Comparison of ENCODE assay signal across 20 cellular contexts in genomic region chr11:86478348-86478747, GRCh38.
"Had no signal": no experiment of that assay in that cellular context is flagged by ENCODE, and none has a peak within 500 bp of the region (broad histone marks: within the 10 kb centered on the region; RNA-seq: fewer than 3 reads in every experiment).

No MANE protein-coding gene starts in this region.

- H3K36me3 Mint-ChIP-seq: activated naive CD8-positive, alpha-beta T cell treated with anti-CD3 and anti-CD28 coated beads, Interleukin-2, amount 10 ng/mL, durations not matched to agents 7 days and 5 days; memory B cell; naive B cell had no signal

- H3K4me3 Mint-ChIP-seq: activated B cell treated with CpG ODN at 0.5 μM for 24 hours; activated CD8-positive, alpha-beta T cell treated with anti-CD3 and anti-CD28 coated beads for 36 hours; activated naive CD8-positive, alpha-beta T cell treated with anti-CD3 and anti-CD28 coated beads, Interleukin-2, amount 10 ng/mL, durations not matched to agents 7 days and 5 days; activated T-helper 17 cell treated with anti-CD3 and anti-CD28 coated beads, Interleukin-2, amount 50 U/mL, for 72 hours; immature natural killer cell; memory B cell; naive B cell; T-helper 2 cell treated with Interferon-gamma antibody and Interleukin-4, amounts not matched to agents 5 μg/mL and 100 μg/mL, for 36 hours had no signal

- ATAC-seq: activated CD8-positive, alpha-beta T cell treated with anti-CD3 and anti-CD28 coated beads for 36 hours; gastrocnemius medialis had no signal

- DNase-seq: activated B cell treated with CpG ODN at 0.5 μM for 24 hours; activated CD4-positive, alpha-beta T cell treated with anti-CD3 and anti-CD28 coated beads for 48 hours; activated CD8-positive, alpha-beta T cell treated with anti-CD3 and anti-CD28 coated beads for 36 hours; activated naive CD4-positive, alpha-beta T cell treated with Interleukin-2 at 50 U/mL for 16 hours; activated naive CD8-positive, alpha-beta T cell treated with anti-CD3 and anti-CD28 coated beads, Interleukin-2, amount 10 ng/mL, durations not matched to agents 7 days and 5 days; activated T-cell treated with anti-CD3 and anti-CD28 coated beads, Interleukin-2, amount 50 U/mL, for 1 hour; anterior cingulate cortex; cortex of kidney; gastrocnemius medialis; immature natural killer cell; naive B cell; sigmoid colon; stimulated activated CD4-positive, alpha-beta T cell treated with anti-CD3 and anti-CD28 coated beads, Interleukin-1b, Interleukin-23, amount 100 ng/mL, for 48 hours; stimulated activated CD8-positive, alpha-beta memory T cell treated with anti-CD3 and anti-CD28 coated beads, Interleukin-4, amount 100 ng/mL, for 48 hours; stimulated activated naive CD4-positive, alpha-beta T cell had no signal

- H3K27me3 Mint-ChIP-seq: activated B cell treated with CpG ODN at 0.5 μM for 24 hours; activated CD8-positive, alpha-beta T cell treated with anti-CD3 and anti-CD28 coated beads for 36 hours; activated naive CD8-positive, alpha-beta T cell treated with anti-CD3 and anti-CD28 coated beads, Interleukin-2, amount 10 ng/mL, durations not matched to agents 7 days and 5 days; activated T-helper 17 cell treated with anti-CD3 and anti-CD28 coated beads, Interleukin-2, amount 50 U/mL, for 72 hours had no signal

- H3K4me1 Mint-ChIP-seq: activated B cell treated with CpG ODN at 0.5 μM for 24 hours; activated naive CD8-positive, alpha-beta T cell treated with anti-CD3 and anti-CD28 coated beads, Interleukin-2, amount 10 ng/mL, durations not matched to agents 7 days and 5 days; activated T-helper 17 cell treated with anti-CD3 and anti-CD28 coated beads, Interleukin-2, amount 50 U/mL, for 72 hours; memory B cell; naive B cell had no signal

- H3K27me3 ChIP-seq: breast epithelium, gastrocnemius medialis, neutrophil, sigmoid colon had no signal

- H3K27ac ChIP-seq: breast epithelium, neutrophil had no signal

- H3K27ac Mint-ChIP-seq: activated B cell treated with CpG ODN at 0.5 μM for 24 hours; activated CD8-positive, alpha-beta T cell treated with anti-CD3 and anti-CD28 coated beads for 36 hours; activated naive CD8-positive, alpha-beta T cell treated with anti-CD3 and anti-CD28 coated beads, Interleukin-2, amount 10 ng/mL, durations not matched to agents 7 days and 5 days; activated T-helper 17 cell treated with anti-CD3 and anti-CD28 coated beads, Interleukin-2, amount 50 U/mL, for 72 hours; immature natural killer cell; memory B cell; naive B cell; T-helper 2 cell treated with Interferon-gamma antibody and Interleukin-4, amounts not matched to agents 5 μg/mL and 100 μg/mL, for 36 hours had no signal

- H3K9me3 Mint-ChIP-seq: activated B cell treated with CpG ODN at 0.5 μM for 24 hours; activated CD8-positive, alpha-beta T cell treated with anti-CD3 and anti-CD28 coated beads for 36 hours; activated naive CD8-positive, alpha-beta T cell treated with anti-CD3 and anti-CD28 coated beads, Interleukin-2, amount 10 ng/mL, durations not matched to agents 7 days and 5 days; activated T-helper 17 cell treated with anti-CD3 and anti-CD28 coated beads, Interleukin-2, amount 50 U/mL, for 72 hours; immature natural killer cell; memory B cell; naive B cell; T-helper 2 cell treated with Interferon-gamma antibody and Interleukin-4, amounts not matched to agents 5 μg/mL and 100 μg/mL, for 36 hours had no signal

- H3K9me3 ChIP-seq: breast epithelium, gastrocnemius medialis, neutrophil, sigmoid colon had no signal

- H3K4me3 ChIP-seq: breast epithelium, gastrocnemius medialis, sigmoid colon had no signal

- H3K36me3 ChIP-seq: breast epithelium, gastrocnemius medialis, neutrophil, sigmoid colon had no signal
